ENCODE assay signal across 1 cellular context in genomic region chr16:68040506-68041288, GRCh38.
TF ChIP-seq lines count a peak whose summit lies in the region.

No MANE protein-coding gene starts in this region.

TF ChIP-seq in K562, 482 proteins besides CTCF, POLR2A, EP300 and RAD21 (continued from another document):
- TF ChIP-seq NEUROD1 (IDR thresholded peaks at IDR 0.05; ENCODE audit: borderline replicate concordance, low read depth, low read length, partially characterized antibody) (peak; percentile 47), CBFA2T3 (IDR thresholded peaks at IDR 0.05) (peak; percentile 42; the same call in 1 of the 2 replicates), SRSF1 (IDR thresholded peaks at IDR 0.05; ENCODE audit: low read depth, low read length) (no peak), RB1 (IDR thresholded peaks at IDR 0.05; ENCODE audit: low read depth) (peak; percentile 68; the same call in 1 of the 2 replicates), ZNF740 (CRISPR knock-in tag; IDR thresholded peaks at IDR 0.05) (no peak), ZNF740 (tag; IDR thresholded peaks at IDR 0.05) (0 out of 4 replicates have a peak, but pooled peaks of 1 of the 2 experiments have one; percentile 22), EGR1 (conservative IDR thresholded peaks at IDR 0.05) (peak; percentile 71), MAZ (CRISPR knock-in tag; conservative IDR thresholded peaks at IDR 0.05 in 1 of 2, IDR thresholded peaks at IDR 0.05 in 1 of 2) (peak; percentile 37 to 66; a peak in 2 of 4 replicates), ZKSCAN3 (CRISPR knock-in tag; IDR thresholded peaks at IDR 0.05) (no peak), NONO (IDR thresholded peaks at IDR 0.05; ENCODE audit: low read depth in 2 of 2, low read length in 1 of 2) (peak in 1 of 2 experiments; percentile 61; a peak in 1 of 4 replicates), TFAP4 (CRISPR knock-in tag; IDR thresholded peaks at IDR 0.05; ENCODE audit: borderline replicate concordance) (peak; percentile 73; the same call in 1 of the 2 replicates), PRDM10 (IDR thresholded peaks at IDR 0.05; ENCODE audit: partially characterized antibody) (peak; percentile 37), GABPB2 (CRISPR knock-in tag; conservative IDR thresholded peaks at IDR 0.05) (no peak), MCM2 (IDR thresholded peaks at IDR 0.05; ENCODE audit: low read depth) (no peak), GABPB1 (CRISPR knock-in tag; IDR thresholded peaks at IDR 0.05) (peak; percentile 31; the same call in 1 of the 2 replicates), SNRNP70 (optimal IDR thresholded peaks at IDR 0.05; ENCODE audit: low read depth, low read length) (no peak), ZNF75A (CRISPR knock-in tag; IDR thresholded peaks at IDR 0.05) (no peak), ADNP (tag; IDR thresholded peaks at IDR 0.05) (no peak), ZNF23 (CRISPR knock-in tag; IDR thresholded peaks at IDR 0.05) (no peak), ZNF318 (IDR thresholded peaks at IDR 0.05; ENCODE audit: borderline replicate concordance in 1 of 2, low read depth in 1 of 2) (0 out of 4 replicates have a peak, but pooled peaks of 1 of the 2 experiments have one; percentile 42), SIN3B (IDR thresholded peaks at IDR 0.05; ENCODE audit: low read depth) (peak; percentile 31; the same call in 1 of the 2 replicates), SMC3 (conservative IDR thresholded peaks at IDR 0.05; ENCODE audit: insufficient read depth, low read depth, low read length) (peak; percentile 92), CBX3 (IDR thresholded peaks at IDR 0.05; ENCODE audit: borderline replicate concordance in 1 of 2, low read length in 2 of 2) (0 out of 3 replicates have a peak, but pooled peaks of 1 of the 2 experiments have one; percentile 12), ATF7 (IDR thresholded peaks at IDR 0.05) (peak; percentile 66), ARID2 (IDR thresholded peaks at IDR 0.05) (0 out of 2 replicates have a peak, but pooled peaks have one; percentile 24)
